Comparison of ENCODE assay signal across 1 cellular context in genomic region chr15:90192961-90193786, GRCh38.
TF ChIP-seq lines count a peak whose summit lies in the region.

No MANE protein-coding gene starts in this region.

TF ChIP-seq in WTC11, 78 proteins besides CTCF, POLR2A, EP300 and RAD21 (continued from another document):
- TF ChIP-seq FOXP4 (CRISPR knock-in tag; IDR thresholded peaks at IDR 0.05) (no peak), ZNF671 (CRISPR knock-in tag; IDR thresholded peaks at IDR 0.05) (no peak), NR1H2 (CRISPR knock-in tag; IDR thresholded peaks at IDR 0.05) (no peak), KAT7 (CRISPR knock-in tag; IDR thresholded peaks at IDR 0.05; ENCODE audit: borderline replicate concordance) (no peak), FOXP1 (CRISPR knock-in tag; IDR thresholded peaks at IDR 0.05; ENCODE audit: borderline replicate concordance) (no peak)
